In genomic region chr16:85275533-85276249, GRCh38 we compare ENCODE assay signal across 1 cellular context.
TF ChIP-seq lines count a peak whose summit lies in the region.

No MANE protein-coding gene starts in this region.

TF ChIP-seq in HepG2, 621 proteins besides CTCF, POLR2A, EP300 and RAD21 (continued from another document and continues in another):
- TF ChIP-seq SRSF9 (IDR thresholded peaks at IDR 0.05; ENCODE audit: borderline replicate concordance, insufficient read depth, low read depth, low read length, poor library complexity, severe bottlenecking) (no peak), NR2F2 (IDR thresholded peaks at IDR 0.05; ENCODE audit: borderline replicate concordance, low read depth) (no peak), ZBTB7A (CRISPR knock-in tag; IDR thresholded peaks at IDR 0.05) (peak; percentile 83; the same call in 1 of the 2 replicates), ZBTB33 (CRISPR knock-in tag; IDR thresholded peaks at IDR 0.05) (peak; percentile 83), CHD2 (IDR thresholded peaks at IDR 0.05; ENCODE audit: low read depth, low read length) (no peak), ZBTB38 (CRISPR knock-in tag; IDR thresholded peaks at IDR 0.05) (0 out of 2 replicates have a peak, but pooled peaks have one; percentile 28), ZFP41 (CRISPR knock-in tag; IDR thresholded peaks at IDR 0.05; ENCODE audit: borderline replicate concordance) (peak; percentile 43; the same call in 1 of the 2 replicates), ZNF784 (CRISPR knock-in tag; IDR thresholded peaks at IDR 0.05; ENCODE audit: borderline replicate concordance) (peak; percentile 89; the same call in 1 of the 2 replicates), PTBP1 (IDR thresholded peaks at IDR 0.05; ENCODE audit: low read depth, low read length, poor library complexity, severe bottlenecking) (peak; percentile 11), FOSL2 (CRISPR knock-in tag; IDR thresholded peaks at IDR 0.05) (peak; percentile 49), MED1 (CRISPR knock-in tag; IDR thresholded peaks at IDR 0.05) (peak; percentile 43; the same call in 1 of the 2 replicates), RBM39 (IDR thresholded peaks at IDR 0.05; ENCODE audit: low read depth, low read length, poor library complexity, severe bottlenecking) (peak; percentile 43), ZFP90 (CRISPR knock-in tag; IDR thresholded peaks at IDR 0.05; ENCODE audit: borderline replicate concordance) (peak; percentile 55; the same call in 1 of the 2 replicates), ZNF558 (CRISPR knock-in tag; IDR thresholded peaks at IDR 0.05; ENCODE audit: borderline replicate concordance) (peak; percentile 69; the same call in 1 of the 2 replicates), MLX (CRISPR knock-in tag; IDR thresholded peaks at IDR 0.05) (0 out of 2 replicates have a peak, but pooled peaks have one; percentile 30), ZBED4 (CRISPR knock-in tag; IDR thresholded peaks at IDR 0.05; ENCODE audit: borderline replicate concordance) (peak; percentile 61; the same call in 1 of the 2 replicates), MAZ (IDR thresholded peaks at IDR 0.05; ENCODE audit: borderline replicate concordance, low read depth, low read length) (peak; percentile 43; the same call in 1 of the 2 replicates), MAZ (CRISPR knock-in tag; IDR thresholded peaks at IDR 0.05; ENCODE audit: low read depth) (peak; percentile 73), TCF7L2 (IDR thresholded peaks at IDR 0.05; ENCODE audit: low read depth, low read length) (no peak), ZNF546 (CRISPR knock-in tag; conservative IDR thresholded peaks at IDR 0.05) (0 out of 2 replicates have a peak, but pooled peaks have one; percentile 65), KLF6 (CRISPR knock-in tag; IDR thresholded peaks at IDR 0.05) (0 out of 2 replicates have a peak, but pooled peaks have one; percentile 66), AGO2 (optimal IDR thresholded peaks at IDR 0.05; ENCODE audit: low read depth, low read length) (no peak), ZFP36L1 (CRISPR knock-in tag; IDR thresholded peaks at IDR 0.05) (no peak), HNRNPUL1 (IDR thresholded peaks at IDR 0.05; ENCODE audit: low read depth, low read length) (no peak), SNAI1 (CRISPR knock-in tag; IDR thresholded peaks at IDR 0.05; ENCODE audit: borderline replicate concordance) (no peak), ZNF180 (CRISPR knock-in tag; IDR thresholded peaks at IDR 0.05; ENCODE audit: borderline replicate concordance, low read depth) (no peak), MTA1 (CRISPR knock-in tag; IDR thresholded peaks at IDR 0.05; ENCODE audit: borderline replicate concordance) (peak; percentile 43; the same call in 1 of the 2 replicates), E2F5 (CRISPR knock-in tag; conservative IDR thresholded peaks at IDR 0.05) (0 out of 2 replicates have a peak, but pooled peaks have one; percentile 17), ZSCAN5A (CRISPR knock-in tag; IDR thresholded peaks at IDR 0.05; ENCODE audit: borderline replicate concordance) (no peak), NRL (CRISPR knock-in tag; IDR thresholded peaks at IDR 0.05; ENCODE audit: borderline replicate concordance) (peak; percentile 78; the same call in 1 of the 2 replicates), ZFP91 (CRISPR knock-in tag; IDR thresholded peaks at IDR 0.05; ENCODE audit: borderline replicate concordance) (peak; percentile 72), ZNF3 (CRISPR knock-in tag; IDR thresholded peaks at IDR 0.05) (0 out of 2 replicates have a peak, but pooled peaks have one; percentile 25), ZNF580 (CRISPR knock-in tag; IDR thresholded peaks at IDR 0.05; ENCODE audit: borderline replicate concordance, low read depth) (peak; percentile 57; the same call in 1 of the 2 replicates), ZNF841 (CRISPR knock-in tag; IDR thresholded peaks at IDR 0.05; ENCODE audit: borderline replicate concordance) (no peak), KDM2A (CRISPR knock-in tag; IDR thresholded peaks at IDR 0.05; ENCODE audit: borderline replicate concordance, low read depth) (peak; percentile 77), ATF2 (CRISPR knock-in tag; IDR thresholded peaks at IDR 0.05) (peak; percentile 68; the same call in 1 of the 2 replicates)
